Comparison of ENCODE assay signal across 15 cellular contexts in genomic region chr16:15057755-15058417, GRCh38.
"Had no signal": no experiment of that assay in that cellular context is flagged by ENCODE, and none has a peak within 500 bp of the region (broad histone marks: within the 10 kb centered on the region; RNA-seq: fewer than 3 reads in every experiment).

No MANE protein-coding gene starts in this region.

- ATAC-seq: esophagus mucosa; naive thymus-derived CD8-positive, alpha-beta T cell; right cardiac atrium had no signal

- H3K4me3 ChIP-seq: adrenal gland, cardiac muscle cell, prostate gland, smooth muscle cell had no signal

- H3K27me3 ChIP-seq: adrenal gland, cardiac muscle cell had no signal

- H3K4me3 Mint-ChIP-seq: activated naive CD4-positive, alpha-beta T cell treated with anti-CD3 and anti-CD28 coated beads, Interleukin-2, amount 10 ng/mL, durations not matched to agents 7 days and 5 days had no signal

- H3K27ac ChIP-seq: adrenal gland, cardiac muscle cell, prostate gland had no signal

- DNase-seq: activated CD4-positive, alpha-beta T cell treated with anti-CD3 and anti-CD28 coated beads for 1 hour; activated CD4-positive, alpha-beta T cell treated with anti-CD3 and anti-CD28 coated beads, Interleukin-2, amount 50 U/mL, for 4 hours; activated naive CD4-positive, alpha-beta T cell treated with anti-CD3 and anti-CD28 coated beads, Interleukin-2, amount 10 ng/mL, durations not matched to agents 7 days and 5 days; adrenal gland; naive thymus-derived CD8-positive, alpha-beta T cell; right cardiac atrium; stimulated activated CD4-positive, alpha-beta T cell treated with anti-CD3 and anti-CD28 coated beads, Interleukin-4, amount 100 ng/mL, for 4 hours; stimulated activated CD8-positive, alpha-beta memory T cell treated with anti-CD3 and anti-CD28 coated beads, Interleukin-4, amount 100 ng/mL, for 48 hours; stimulated activated naive CD4-positive, alpha-beta T cell treated with Interleukin-2 at 50 U/mL for 16 hours; T1000 had no signal

- H3K9me3 ChIP-seq: adrenal gland, prostate gland had no signal

- H3K4me1 ChIP-seq: prostate gland had no signal

- H3K27me3 Mint-ChIP-seq: activated naive CD4-positive, alpha-beta T cell treated with anti-CD3 and anti-CD28 coated beads, Interleukin-2, amount 10 ng/mL, durations not matched to agents 7 days and 5 days; naive thymus-derived CD8-positive, alpha-beta T cell had no signal

- H3K9me3 Mint-ChIP-seq: activated naive CD4-positive, alpha-beta T cell treated with anti-CD3 and anti-CD28 coated beads, Interleukin-2, amount 10 ng/mL, durations not matched to agents 7 days and 5 days; naive thymus-derived CD8-positive, alpha-beta T cell had no signal

- H3K36me3 ChIP-seq: prostate gland had no signal

- FAIRE-seq: endometrium had no signal

- H3K27ac Mint-ChIP-seq: activated naive CD4-positive, alpha-beta T cell treated with anti-CD3 and anti-CD28 coated beads, Interleukin-2, amount 10 ng/mL, durations not matched to agents 7 days and 5 days had no signal
